ENCODE assay signal across 8 cellular contexts in the genomic region with DNA sequence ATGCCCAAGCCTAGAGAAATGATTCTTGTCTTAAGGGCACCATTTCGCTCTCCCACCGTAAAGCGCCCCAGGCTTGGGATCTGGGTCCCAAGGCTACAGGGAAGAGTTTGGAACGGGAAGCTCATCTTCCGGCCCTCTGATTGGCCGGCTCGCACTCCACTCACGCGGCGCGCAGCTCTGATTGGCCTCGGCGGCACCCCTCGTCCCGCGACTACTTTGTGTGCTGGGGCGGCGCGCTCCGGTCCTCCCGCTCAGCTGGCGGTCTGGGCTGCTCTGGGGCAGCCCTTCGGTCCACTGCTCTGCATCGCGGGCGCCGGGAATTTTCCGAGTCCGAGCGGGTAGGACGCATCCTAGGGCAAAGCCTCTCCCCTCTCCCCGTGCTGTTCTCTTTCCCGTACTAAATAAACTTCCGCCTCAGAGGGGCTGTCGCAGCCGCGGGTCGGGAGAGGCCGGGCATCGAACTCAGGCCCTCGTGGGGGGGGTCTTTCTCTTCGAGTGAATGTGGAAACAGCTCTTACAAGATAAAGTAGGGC. TPM values are rescaled to one million over a fixed set of nuclear protein-coding genes. Genes with fewer than 3 reads are reported as not detected.
DNase-seq lines count a peak whose midpoint lies in the region; ATAC-seq and TF ChIP-seq lines count a peak whose summit lies in the region.

No MANE protein-coding gene starts in this region.

- 0% methylated on average over 3 of the region's 42 CpGs for WGBS in right lobe of liver (ENCODE audit: insufficient coverage, low coverage, low lambda C conversion rate, missing lambda C conversion rate)

- H3K4me3 ChIP-seq in BE2C (ENCODE audit: low read depth, low read length) (peak overlapping the region; percentile 72), right lobe of liver (peak overlapping the region; percentile 64 to 80 (median 71))

- no peaks in the 10 kb centered on the region for H3K27me3 ChIP-seq in BE2C
- H3K27me3 ChIP-seq in right lobe of liver, result no peaks in the 10 kb centered on the region

- intact Hi-C loops in right lobe of liver (cut with DNase I), result loop anchor here in 1 of 2 donors (10.0 kb wide), 1 partner anchor 413 kb away; no protein-coding TSS in a partner anchor

- H3K9me3 ChIP-seq in BE2C, result no peaks in the 10 kb centered on the region
- no peaks in the 10 kb centered on the region for H3K9me3 ChIP-seq in right lobe of liver

- H3K36me3 ChIP-seq in BE2C, result no peaks in the 10 kb centered on the region
- H3K36me3 ChIP-seq in right lobe of liver, result no peaks in the 10 kb centered on the region

- peak overlapping the region; percentile 69 to 79 (median 70) for H3K27ac ChIP-seq in right lobe of liver

- TF ChIP-seq POLR2A in GM19099 (IDR thresholded peaks at IDR 0.05; ENCODE audit: extremely low read depth, insufficient read length, low read depth), result peak; percentile 79
- peak; percentile 25 for TF ChIP-seq POLR2A in right lobe of liver (IDR thresholded peaks at IDR 0.05)

- H3K4me1 ChIP-seq in BE2C, result no peaks in the 10 kb centered on the region
- H3K4me1 ChIP-seq in right lobe of liver, result peaks cover 0 to 3% (median 0%) of the 10 kb centered on the region in 4 donors

- DNase-seq in BE2C (peak; percentile 93), NCI-H524 treated with DMSO at 0.1 percent for 48 hours (lab: John Stamatoyannopoulos, UW) (peak; percentile 81), dermis microvascular lymphatic vessel endothelial cell (ENCODE audit: low read depth in 2 of 2) (peak; percentile 67 to 93), right lobe of liver (peak; percentile 94 to 95 (median 95))
- DNase-seq in activated CD4-positive, alpha-beta T cell treated with anti-CD3 and anti-CD28 coated beads, Interleukin-2, amount 50 U/mL, for 4 hours, result peak; percentile 68 to 71
- DNase-seq in stimulated activated CD4-positive, alpha-beta T cell treated with anti-CD3 and anti-CD28 coated beads, Interleukin-4, amount 100 ng/mL, for 24 hours, result peak; percentile 83

- peak; percentile 59 for ATAC-seq in HG03432 (IDR thresholded peaks at IDR 0.05; ENCODE audit: unreplicated experiment)
- peak; percentile 83 to 90 (median 86) for ATAC-seq in right lobe of liver

- TF ChIP-seq CTCF in BE2C (IDR thresholded peaks at IDR 0.05; ENCODE audit: low read depth, low read length) (no peak), right lobe of liver (IDR thresholded peaks at IDR 0.05) (no peak)

RNA-seq across cellular contexts. Expression of gene FUT8, which starts 0.8 kb away (rescaled TPM):
- 7.2 TPM for polyA plus RNA-seq in BE2C (2012; ENCODE audit: insufficient read depth, insufficient read length, low read depth)
- total RNA-seq in dermis microvascular lymphatic vessel endothelial cell (7.8 and 9.5 TPM in 2 replicates), right lobe of liver (1 to 10 TPM; 2.6 to 4.9 (median 3.5) TPM)

Comparison
In these comparisons a context has a peak if more than half of its experiments do, and no peak if none do; other contexts are left out.
1. Peak in every context shown above with its lines: DNase-seq, ATAC-seq, H3K4me3 ChIP-seq and H3K27ac ChIP-seq.